In genomic region chr10:96656839-96657238, GRCh38 we compare ENCODE assay signal across 16 cellular contexts.
A peak's percentile ranks its signal among the peaks of the same experiment; 100 is the strongest.
DNase-seq lines count a peak whose midpoint lies in the region; ATAC-seq and TF ChIP-seq lines count a peak whose summit lies in the region.
"Had no signal": no experiment of that assay in that cellular context is flagged by ENCODE, and none has a peak within 500 bp of the region (broad histone marks: within the 10 kb centered on the region; RNA-seq: fewer than 3 reads in every experiment).

No MANE protein-coding gene starts in this region.

- H3K4me3 Mint-ChIP-seq in effector memory CD8-positive, alpha-beta T cell: peak overlapping the region in 1 of 2 donors; percentile 74
- H3K4me3 Mint-ChIP-seq in nephron progenitor cell: no peak overlapping the region
- H3K4me3 Mint-ChIP-seq in HFFc6: no peak overlapping the region

- peak overlapping the region; percentile 52 for H3K4me3 ChIP-seq in NB4 (ENCODE audit: low read depth, low read length)
- H3K4me3 ChIP-seq: dorsolateral prefrontal cortex, prostate gland had no signal

- H3K36me3 Mint-ChIP-seq in effector memory CD8-positive, alpha-beta T cell (ENCODE audit: insufficient read depth): peaks cover 26% of the 10 kb centered on the region
- H3K36me3 Mint-ChIP-seq in nephron progenitor cell (ENCODE audit: low read depth) (peaks cover 17% of the 10 kb centered on the region), HFFc6 (ENCODE audit: low read depth) (no peaks in the 10 kb centered on the region)

- peaks cover 0 to 5% of the 10 kb centered on the region in 2 donors for H3K9me3 Mint-ChIP-seq in effector memory CD8-positive, alpha-beta T cell
- H3K9me3 Mint-ChIP-seq in nephron progenitor cell (peaks cover 14% of the 10 kb centered on the region), HFFc6 (no peaks in the 10 kb centered on the region)

- H3K27ac Mint-ChIP-seq in effector memory CD8-positive, alpha-beta T cell: peak overlapping the region; percentile 77 to 97
- H3K27ac Mint-ChIP-seq in nephron progenitor cell: peak overlapping the region; percentile 18
- no peak overlapping the region for H3K27ac Mint-ChIP-seq in HFFc6
- H3K27ac Mint-ChIP-seq: activated T-helper 2 cell treated with anti-CD3 and anti-CD28 coated beads, Interferon-gamma antibody, Interleukin-2, Interleukin-4, amounts not matched to agents 10 μg/mL and 5 μg/mL and 100 μg/mL, durations not matched to agents 14 hours and 24 hours and 36 hours had no signal

- DNase-seq in GF-D8 (lab: John Stamatoyannopoulos, UW): peak; percentile 85
- peak; percentile 98 for DNase-seq in NB4 (ENCODE audit: low read depth)
- DNase-seq in effector memory CD8-positive, alpha-beta T cell: no peak
- DNase-seq in nephron progenitor cell: no peak
- DNase-seq in hippocampal formation (lab: John Stamatoyannopoulos, UW): no peak
- no peak for DNase-seq in HFFc6
- no peak for DNase-seq in NCI-H1694 (lab: John Stamatoyannopoulos, UW)
- DNase-seq: dorsolateral prefrontal cortex; GDM1; naive thymus-derived CD8-positive, alpha-beta T cell; NCI-H1694 treated with DMSO at 0.1 percent for 48 hours; NCI-H446; SHP77 had no signal

- no peak for TF ChIP-seq POLR2A in NB4 (IDR thresholded peaks at IDR 0.05; ENCODE audit: extremely low read depth, insufficient read length)

- TF ChIP-seq CTCF in NB4 (IDR thresholded peaks at IDR 0.05; ENCODE audit: low read depth, low read length) (no peak), nephron progenitor cell (IDR thresholded peaks at IDR 0.05) (no peak), HFFc6 (IDR thresholded peaks at IDR 0.05) (no peak)

- no peaks in the 10 kb centered on the region for H3K27me3 Mint-ChIP-seq in effector memory CD8-positive, alpha-beta T cell
- H3K27me3 Mint-ChIP-seq in nephron progenitor cell (ENCODE audit: low read depth, poor library complexity): peaks cover 7% of the 10 kb centered on the region
- peaks cover 18% of the 10 kb centered on the region for H3K27me3 Mint-ChIP-seq in HFFc6 (ENCODE audit: insufficient read depth)

- peaks cover 48 to 58% of the 10 kb centered on the region in 2 donors for H3K4me1 Mint-ChIP-seq in effector memory CD8-positive, alpha-beta T cell (ENCODE audit: low read depth in 2 of 2)
- H3K4me1 Mint-ChIP-seq in nephron progenitor cell (peaks cover 24% of the 10 kb centered on the region), HFFc6 (ENCODE audit: low read depth) (no peaks in the 10 kb centered on the region)

- no peak for ATAC-seq in effector memory CD8-positive, alpha-beta T cell (replicated peaks)
- no peak for ATAC-seq in HG03280 (IDR thresholded peaks at IDR 0.05; ENCODE audit: unreplicated experiment)
- ATAC-seq: naive thymus-derived CD8-positive, alpha-beta T cell had no signal

Comparison
In these comparisons a context has a peak if more than half of its experiments do, and no peak if none do; other contexts are left out.
1. DNase-seq: peak in GF-D8 (single experiment) and NB4 (single experiment); none in effector memory CD8-positive, alpha-beta T cell (0 of 3), nephron progenitor cell (single experiment), hippocampal formation (0 of 2), HFFc6 (single experiment) and NCI-H1694 (single experiment).